Comparison of ENCODE assay signal across 8 cellular contexts in genomic region chr4:3480528-3481112, GRCh38. TPM values are rescaled to one million over a fixed set of nuclear protein-coding genes. Genes with fewer than 3 reads are reported as not detected.
DNase-seq lines count a peak whose midpoint lies in the region; ATAC-seq, FAIRE-seq and TF ChIP-seq lines count a peak whose summit lies in the region.

No MANE protein-coding gene starts in this region.

- H3K36me3 ChIP-seq in Karpas-422 (ENCODE audit: insufficient read depth, low read length) (no peaks in the 10 kb centered on the region), cardiac muscle cell (no peaks in the 10 kb centered on the region)

- no peaks in the 10 kb centered on the region for H3K9me3 Mint-ChIP-seq in activated naive CD4-positive, alpha-beta T cell treated with anti-CD3 and anti-CD28 coated beads, Interleukin-2, amount 50 U/mL, for 72 hours

- H3K9me2 ChIP-seq in Karpas-422 (replicated peaks; ENCODE audit: insufficient read depth, low read length) = no peaks in the 10 kb centered on the region

- no peaks in the 10 kb centered on the region for H3K79me2 ChIP-seq in Karpas-422 (ENCODE audit: low read length)

- H3K4me3 ChIP-seq in Karpas-422 (ENCODE audit: low read length) (no peak overlapping the region), cardiac muscle cell (no peak overlapping the region)

- H4K20me1 ChIP-seq in Karpas-422 (ENCODE audit: insufficient read depth, low read depth, low read length) = no peaks in the 10 kb centered on the region

- H3K27ac ChIP-seq in Karpas-422 (ENCODE audit: low read length) (no peak overlapping the region), cardiac muscle cell (peak overlapping the region; percentile 53)

- no peaks in the 10 kb centered on the region for H3K9me3 ChIP-seq in Karpas-422 (ENCODE audit: low read length)
- no peaks in the 10 kb centered on the region for H3K9me3 ChIP-seq in cardiac muscle cell (ENCODE audit: low read depth)

- DNase-seq in ACHN = peak; percentile 78
- peak; percentile 91 for DNase-seq in GM13976 (ENCODE audit: low spot score)
- peak; percentile 91 for DNase-seq in Karpas-422
- DNase-seq in activated naive CD4-positive, alpha-beta T cell treated with anti-CD3 and anti-CD28 coated beads, Interleukin-2, amount 50 U/mL, for 72 hours (ENCODE audit: low spot score in 2 of 2) = peak in 1 of 2 donors; percentile 92
- DNase-seq in cardiac muscle cell (ENCODE audit: low read depth in 1 of 2, low spot score in 1 of 2) = peak; percentile 84 to 87
- peak; percentile 95 for DNase-seq in posterior vena cava (ENCODE audit: low spot score)
- DNase-seq in urothelium cell line (ENCODE audit: low spot score) = peak; percentile 79

- H3K27me3 ChIP-seq in Karpas-422 (ENCODE audit: low read length) (no peaks in the 10 kb centered on the region), cardiac muscle cell (no peaks in the 10 kb centered on the region)

- no peaks in the 10 kb centered on the region for H3K36me3 Mint-ChIP-seq in activated naive CD4-positive, alpha-beta T cell treated with anti-CD3 and anti-CD28 coated beads, Interleukin-2, amount 50 U/mL, for 72 hours

- no peak overlapping the region for H2AFZ ChIP-seq in Karpas-422 (ENCODE audit: low read length)

- in situ Hi-C loops in ACHN (cut with HindIII; ENCODE audit: low pct_ligation_motif_present, low pct_unique_long_range_greater_than_20kb, low sequenced_read_pairs) = no loop called here
- in situ Hi-C loops in GM13976 (cut with MboI; ENCODE audit: low sequenced_read_pairs, unreplicated experiment) = no loop called here

- peaks cover 31% of the 10 kb centered on the region for H3K4me1 ChIP-seq in Karpas-422 (ENCODE audit: low read length)
- peaks cover 22% of the 10 kb centered on the region for H3K4me1 ChIP-seq in cardiac muscle cell (ENCODE audit: low read depth)

- no peak for FAIRE-seq in urothelium cell line (lab: Jason Lieb, UNC)

- intact Hi-C loops in posterior vena cava (cut with DNase I) = no loop called here

- H3K27ac Mint-ChIP-seq in activated naive CD4-positive, alpha-beta T cell treated with anti-CD3 and anti-CD28 coated beads, Interleukin-2, amount 50 U/mL, for 72 hours = no peak overlapping the region

- TF ChIP-seq CTCF in GM13976 (IDR thresholded peaks at IDR 0.05; ENCODE audit: borderline replicate concordance, control extremely low read depth, extremely low read depth, insufficient read depth, missing control alignments) (peak; percentile 94), cardiac muscle cell (IDR thresholded peaks at IDR 0.05; ENCODE audit: low read depth, low read length) (peak; percentile 99)

- no peak overlapping the region for H3K4me2 ChIP-seq in Karpas-422 (ENCODE audit: low read depth, low read length, poor library complexity, severe bottlenecking)

- ATAC-seq in SK-N-SH treated with all-trans-retinoic acid at 6 μM for 48 hours = peak; percentile 81
- peak; percentile 83 to 84 for ATAC-seq in activated naive CD4-positive, alpha-beta T cell treated with anti-CD3 and anti-CD28 coated beads, Interleukin-2, amount 50 U/mL, for 72 hours

- no peak overlapping the region for H3K9ac ChIP-seq in Karpas-422 (ENCODE audit: low read length)

TF ChIP-seq in SK-N-SH treated with all-trans-retinoic acid at 6 μM for 48 hours, 23 proteins besides CTCF, POLR2A, EP300 and RAD21:
- TF ChIP-seq, protein P1, sequence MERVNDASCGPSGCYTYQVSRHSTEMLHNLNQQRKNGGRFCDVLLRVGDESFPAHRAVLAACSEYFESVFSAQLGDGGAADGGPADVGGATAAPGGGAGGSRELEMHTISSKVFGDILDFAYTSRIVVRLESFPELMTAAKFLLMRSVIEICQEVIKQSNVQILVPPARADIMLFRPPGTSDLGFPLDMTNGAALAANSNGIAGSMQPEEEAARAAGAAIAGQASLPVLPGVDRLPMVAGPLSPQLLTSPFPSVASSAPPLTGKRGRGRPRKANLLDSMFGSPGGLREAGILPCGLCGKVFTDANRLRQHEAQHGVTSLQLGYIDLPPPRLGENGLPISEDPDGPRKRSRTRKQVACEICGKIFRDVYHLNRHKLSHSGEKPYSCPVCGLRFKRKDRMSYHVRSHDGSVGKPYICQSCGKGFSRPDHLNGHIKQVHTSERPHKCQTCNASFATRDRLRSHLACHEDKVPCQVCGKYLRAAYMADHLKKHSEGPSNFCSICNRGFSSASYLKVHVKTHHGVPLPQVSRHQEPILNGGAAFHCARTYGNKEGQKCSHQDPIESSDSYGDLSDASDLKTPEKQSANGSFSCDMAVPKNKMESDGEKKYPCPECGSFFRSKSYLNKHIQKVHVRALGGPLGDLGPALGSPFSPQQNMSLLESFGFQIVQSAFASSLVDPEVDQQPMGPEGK (CRISPR knock-in tag; IDR thresholded peaks at IDR 0.05; ENCODE audit: borderline replicate concordance) = no peak
- TF ChIP-seq ZFP3 (CRISPR knock-in tag; IDR thresholded peaks at IDR 0.05) = peak; percentile 93

RNA-seq across cellular contexts. Expression of gene DOK7, which starts 17.5 kb away (rescaled TPM):
- 1.6 and 10.4 TPM in 2 replicates for total RNA-seq in Karpas-422 (2014; rRNA removed; shearing (Covaris generic); ENCODE audit: low replicate concordance)
- total RNA-seq in activated naive CD4-positive, alpha-beta T cell treated with anti-CD3 and anti-CD28 coated beads, Interleukin-2, amount 50 U/mL, for 72 hours = not detected
- total RNA-seq in cardiac muscle cell (14.3 and 18.0 TPM in 2 replicates), posterior vena cava (under 1 TPM in 1 of 2 donors, not detected in 1; 0.14 TPM)
- polyA plus RNA-seq in cardiac muscle cell = 13.7 and 14.4 TPM in 2 replicates

RNA-seq across cellular contexts. Expression of gene HGFAC, which starts 38.9 kb away (rescaled TPM):
- not detected in 2 replicates for total RNA-seq in Karpas-422 (2014; rRNA removed; shearing (Covaris generic); ENCODE audit: low replicate concordance)
- not detected for total RNA-seq in activated naive CD4-positive, alpha-beta T cell treated with anti-CD3 and anti-CD28 coated beads, Interleukin-2, amount 50 U/mL, for 72 hours
- 2.3 TPM in 2 replicates for total RNA-seq in cardiac muscle cell
- polyA plus RNA-seq in cardiac muscle cell = 1.5 and 2.0 TPM in 2 replicates
- total RNA-seq in posterior vena cava = under 1 TPM in 1 of 2 donors, not detected in 1; 0.24 TPM

RNA-seq across cellular contexts. Expression of gene LRPAP1, which starts 51.6 kb away (rescaled TPM):
- total RNA-seq in Karpas-422 (2014; rRNA removed; shearing (Covaris generic); ENCODE audit: low replicate concordance) = 15.3 and 57.2 TPM in 2 replicates
- total RNA-seq in activated naive CD4-positive, alpha-beta T cell treated with anti-CD3 and anti-CD28 coated beads, Interleukin-2, amount 50 U/mL, for 72 hours = 10 to 100 TPM; 44.9 to 48.7 TPM
- total RNA-seq in cardiac muscle cell (217 and 231 TPM in 2 replicates), posterior vena cava (100 to 1,000 TPM in 1 of 2 donors, 10 to 100 TPM in 1; 97.9 to 147 TPM)
- 255 and 296 TPM in 2 replicates for polyA plus RNA-seq in cardiac muscle cell
